ENCODE assay signal across 13 cellular contexts in the genomic region with DNA sequence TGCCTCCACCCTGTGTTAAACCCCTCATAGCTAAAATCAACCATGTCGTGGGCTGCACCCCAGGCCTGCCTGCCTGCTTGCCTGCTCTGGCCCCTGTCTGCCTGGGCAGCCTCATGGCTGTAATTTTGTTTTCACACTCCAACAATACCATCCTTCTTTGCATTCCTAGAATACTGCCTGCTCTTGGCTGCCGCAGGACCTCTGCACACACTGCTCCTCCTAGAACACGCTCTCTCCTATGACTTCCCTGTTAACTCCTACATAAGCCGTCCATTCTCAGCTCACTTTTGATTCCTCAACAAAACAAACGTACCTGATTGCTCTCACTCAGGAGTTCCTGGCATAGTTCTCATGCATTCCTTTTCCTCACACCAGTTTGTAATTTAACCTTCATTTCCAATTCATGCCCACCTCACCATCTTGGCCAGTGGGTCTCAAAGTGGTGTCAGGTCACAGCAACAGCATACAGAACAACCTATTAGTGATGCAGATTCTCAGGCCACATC. TPM values are rescaled to one million over a fixed set of nuclear protein-coding genes. Genes with fewer than 3 reads are reported as not detected.
A peak's percentile ranks its signal among the peaks of the same experiment; 100 is the strongest.
DNase-seq lines count a peak whose midpoint lies in the region; ATAC-seq and TF ChIP-seq lines count a peak whose summit lies in the region.
"Had no signal": no experiment of that assay in that cellular context is flagged by ENCODE, and none has a peak within 500 bp of the region (broad histone marks: within the 10 kb centered on the region; RNA-seq: fewer than 3 reads in every experiment).

No MANE protein-coding gene starts in this region.

- peak overlapping the region; percentile 17 for H3K9ac ChIP-seq in NT2/D1 (ENCODE audit: insufficient read length, low read depth)

- intact Hi-C loops in dendritic cell treated with granulocyte-macrophage colony-stimulating factor and Interleukin-4, amounts not matched to agents 40 ng/mL and 50 ng/mL, for 4 days (cut with micrococcal nuclease): loop anchor here (5.0 kb wide), 1 partner anchor 346 kb away; no protein-coding TSS in a partner anchor

- peaks cover 3% of the 10 kb centered on the region for H3K4me1 ChIP-seq in NT2/D1 (ENCODE audit: insufficient read depth, insufficient read length)
- H3K4me1 ChIP-seq in neutrophil (ENCODE audit: control insufficient read depth in 1 of 2, insufficient read depth in 1 of 2, low read depth in 1 of 2, low read length in 1 of 2): peaks cover 72 to 74% of the 10 kb centered on the region in 2 experiments

- H3K27ac Mint-ChIP-seq in dendritic cell treated with granulocyte-macrophage colony-stimulating factor and Interleukin-4, amounts not matched to agents 40 ng/mL and 50 ng/mL, for 4 days: peak overlapping the region; percentile 28

- H3K4me3 ChIP-seq in NT2/D1 (ENCODE audit: insufficient read length, low read depth): no peak overlapping the region
- H3K4me3 ChIP-seq in neutrophil (ENCODE audit: low read depth in 1 of 2, low read length in 1 of 2): no peak overlapping the region
- H3K4me3 ChIP-seq: suprapubic skin had no signal

- H3K36me3 ChIP-seq in NT2/D1 (ENCODE audit: insufficient read depth, insufficient read length, low read length) (peaks cover 17% of the 10 kb centered on the region), neutrophil (no peaks in the 10 kb centered on the region)
- H3K36me3 ChIP-seq: suprapubic skin had no signal

- TF ChIP-seq CTCF in neutrophil (IDR thresholded peaks at IDR 0.05): no peak

- H3K27ac ChIP-seq in neutrophil: peak overlapping the region; percentile 59
- H3K27ac ChIP-seq: suprapubic skin had no signal

- H3K4me1 Mint-ChIP-seq in activated T-cell treated with anti-CD3 and anti-CD28 coated beads, Interleukin-2, amount 50 U/mL, for 4 hours (ENCODE audit: low read depth): peaks cover 65% of the 10 kb centered on the region
- H3K4me1 Mint-ChIP-seq in dendritic cell treated with granulocyte-macrophage colony-stimulating factor and Interleukin-4, amounts not matched to agents 40 ng/mL and 50 ng/mL, for 4 days (ENCODE audit: low read depth): peaks cover 60% of the 10 kb centered on the region

- ATAC-seq in activated T-cell treated with anti-CD3 and anti-CD28 coated beads, Interleukin-2, amount 50 U/mL, for 4 hours: no peak
- ATAC-seq in GM21526 (IDR thresholded peaks at IDR 0.05; ENCODE audit: low FRiP score, unreplicated experiment) (no peak), HG02623 (IDR thresholded peaks at IDR 0.05; ENCODE audit: unreplicated experiment) (no peak)

- H3K36me3 Mint-ChIP-seq in activated T-cell treated with anti-CD3 and anti-CD28 coated beads, Interleukin-2, amount 50 U/mL, for 4 hours (ENCODE audit: insufficient read depth): peaks cover 18% of the 10 kb centered on the region
- H3K36me3 Mint-ChIP-seq in dendritic cell treated with granulocyte-macrophage colony-stimulating factor and Interleukin-4, amounts not matched to agents 40 ng/mL and 50 ng/mL, for 4 days (ENCODE audit: low read depth): no peaks in the 10 kb centered on the region

- H3K9me3 ChIP-seq in NT2/D1 (ENCODE audit: insufficient read depth, low read length) (no peaks in the 10 kb centered on the region), neutrophil (no peaks in the 10 kb centered on the region)
- H3K9me3 ChIP-seq: suprapubic skin had no signal

- peak overlapping the region; percentile 14 for H3K4me3 Mint-ChIP-seq in activated T-cell treated with anti-CD3 and anti-CD28 coated beads, Interleukin-2, amount 50 U/mL, for 4 hours
- H3K4me3 Mint-ChIP-seq in dendritic cell treated with granulocyte-macrophage colony-stimulating factor and Interleukin-4, amounts not matched to agents 40 ng/mL and 50 ng/mL, for 4 days: no peak overlapping the region

- DNase-seq in activated T-cell treated with anti-CD3 and anti-CD28 coated beads, Interleukin-2, amount 50 U/mL, for 4 hours: no peak
- DNase-seq in activated T-cell treated with anti-CD3 and anti-CD28 coated beads, Interleukin-2, amount 50 U/mL, for 48 hours: no peak
- DNase-seq in NT2/D1 (ENCODE audit: low read depth, low spot score) (no peak), NCI-H226 (no peak)
- DNase-seq: DMS79 treated with DMSO at 0.1 percent for 48 hours; MM.1S; SHP77 treated with DMSO at 0.1 percent for 48 hours; stimulated activated CD4-positive, alpha-beta T cell treated with anti-CD3 and anti-CD28 coated beads, Interleukin-12 subunit alpha, Interleukin-12 subunit beta, amount 100 ng/mL, for 4 hours had no signal

- no peaks in the 10 kb centered on the region for H3K27me3 Mint-ChIP-seq in activated T-cell treated with anti-CD3 and anti-CD28 coated beads, Interleukin-2, amount 50 U/mL, for 4 hours (ENCODE audit: low read depth)
- no peaks in the 10 kb centered on the region for H3K27me3 Mint-ChIP-seq in dendritic cell treated with granulocyte-macrophage colony-stimulating factor and Interleukin-4, amounts not matched to agents 40 ng/mL and 50 ng/mL, for 4 days

- peaks cover 15% of the 10 kb centered on the region for H3K27me3 ChIP-seq in NT2/D1 (ENCODE audit: insufficient read depth, insufficient read length)
- no peaks in the 10 kb centered on the region for H3K27me3 ChIP-seq in neutrophil
- H3K27me3 ChIP-seq: suprapubic skin had no signal

- H3K9me3 Mint-ChIP-seq in activated T-cell treated with anti-CD3 and anti-CD28 coated beads, Interleukin-2, amount 50 U/mL, for 4 hours: no peaks in the 10 kb centered on the region
- no peaks in the 10 kb centered on the region for H3K9me3 Mint-ChIP-seq in dendritic cell treated with granulocyte-macrophage colony-stimulating factor and Interleukin-4, amounts not matched to agents 40 ng/mL and 50 ng/mL, for 4 days

RNA-seq across cellular contexts. Expression of a gene that starts 2.5 kb away (rescaled TPM):
- 10 to 100 TPM; 29.4 to 33.9 (median 30.3) TPM for total RNA-seq in activated T-cell treated with anti-CD3 and anti-CD28 coated beads, Interleukin-2, amount 50 U/mL, for 4 hours
